In the genomic region with DNA sequence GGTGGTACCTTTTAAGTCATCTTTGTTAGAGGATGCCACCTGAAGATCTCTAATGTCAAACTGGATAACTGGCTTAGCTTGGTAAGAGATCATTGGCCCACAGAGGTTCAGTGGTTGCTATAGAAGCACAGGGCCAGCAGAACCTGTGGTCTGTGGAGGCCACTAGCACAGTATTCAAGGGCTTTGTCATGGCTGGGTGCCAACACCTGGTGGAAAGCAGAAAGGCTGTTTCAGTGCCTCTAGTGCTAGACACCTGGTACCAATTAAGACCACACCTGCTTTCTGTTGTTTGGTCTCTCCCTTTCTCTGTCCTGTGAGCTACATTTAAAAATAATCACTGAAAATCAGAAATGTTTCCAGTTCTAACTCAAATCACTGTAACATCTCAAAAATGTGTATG, we compare ENCODE assay signal across 8 cellular contexts. TPM values are rescaled to one million over a fixed set of nuclear protein-coding genes. Genes with fewer than 3 reads are reported as not detected.
A peak's percentile ranks its signal among the peaks of the same experiment; 100 is the strongest.
DNase-seq lines count a peak whose midpoint lies in the region; ATAC-seq, FAIRE-seq and TF ChIP-seq lines count a peak whose summit lies in the region.

No MANE protein-coding gene starts in this region.

- H2AFZ ChIP-seq in K562 (ENCODE audit: low read depth, low read length) (no peak overlapping the region), GM23248 (no peak overlapping the region)

- H4K20me1 ChIP-seq in K562 (replicated peaks; ENCODE audit: control insufficient read depth, insufficient read depth, low read length) (0 out of 2 replicates have a peak, but pooled peaks cover 2% of the 10 kb centered on the region), GM23248 (ENCODE audit: insufficient read depth) (no peaks in the 10 kb centered on the region; the same call in 1 of the 2 replicates)

- H3K4me3 ChIP-seq in HFF-Myc (replicated peaks; ENCODE audit: low read depth, low read length): no peak overlapping the region
- no peak overlapping the region for H3K4me3 ChIP-seq in K562
- H3K4me3 ChIP-seq in GM23248: no peak overlapping the region

- no peak for FAIRE-seq in K562 (lab: Jason Lieb, UNC)

- H3K27me3 ChIP-seq in K562 (ENCODE audit: control insufficient read depth in 2 of 2, insufficient read depth in 2 of 2, low read length in 2 of 2) (no peaks in the 10 kb centered on the region), GM23248 (replicated peaks; ENCODE audit: insufficient read depth) (no peaks in the 10 kb centered on the region)

- H3K9me3 ChIP-seq in K562 (replicated peaks; ENCODE audit: control insufficient read depth, insufficient read depth, low read depth, low read length) (no peaks in the 10 kb centered on the region), GM23248 (ENCODE audit: low read depth) (no peaks in the 10 kb centered on the region)

- POLR2A ChIA-PET in K562 (lab: Yijun Ruan, JAX): interaction anchor here (1.0 kb wide), 1 partner anchor 10 kb away, joined by 4 read pairs; the partner anchor contains the start of gene PCGF5

- H3F3A ChIP-seq in GM23248 (ENCODE audit: insufficient read depth): no peaks in the 10 kb centered on the region

- no TSS peak for BruUV-seq in K562 (replicated peaks; lab: Mats Ljungman, UMichigan)

- ATAC-seq in GM18861 (IDR thresholded peaks at IDR 0.05; ENCODE audit: unreplicated experiment) (peak; percentile 83), K562 (no peak)

- DNase-seq in HFF-Myc (ENCODE audit: extremely low read depth, low read depth): peak; percentile 30
- peak; percentile 92 for DNase-seq in NCI-H1092 treated with DMSO at 0.1 percent for 48 hours (lab: John Stamatoyannopoulos, UW)
- DNase-seq in K562 (ENCODE audit: extremely low read depth in 1 of 4, low spot score in 3 of 4): no peak
- DNase-seq in T1000 (lab: John Stamatoyannopoulos, UW): no peak
- no peak for DNase-seq in NCI-H446 treated with DMSO at 0.1 percent for 48 hours (lab: John Stamatoyannopoulos, UW)
- no peak for DNase-seq in SKM-1 treated with dmso at 0.1 percent for 144 hours (lab: John Stamatoyannopoulos, UW; ENCODE audit: unreplicated experiment)
- no peak for DNase-seq in GM23248

- H3K4me1 ChIP-seq in K562 (replicated peaks in 1 of 2; ENCODE audit: control insufficient read depth in 2 of 2, insufficient read depth in 2 of 2, low read length in 2 of 2): peaks cover 0 to 6% of the 10 kb centered on the region in 2 experiments; a peak in 2 of 5 replicates
- H3K4me1 ChIP-seq in GM23248 (ENCODE audit: insufficient read depth): no peaks in the 10 kb centered on the region

- TF ChIP-seq EP300 in K562 (IDR thresholded peaks at IDR 0.05; ENCODE audit: low read length): no peak

- TF ChIP-seq CTCF in HFF-Myc (IDR thresholded peaks at IDR 0.05; ENCODE audit: low read depth, low read length, missing control alignments): no peak
- no peak for TF ChIP-seq CTCF in K562 (IDR thresholded peaks at IDR 0.05 in 2 of 3, conservative IDR thresholded peaks at IDR 0.05 in 1 of 3; ENCODE audit: insufficient read depth in 2 of 3, low read depth in 1 of 3, low read length in 3 of 3)

- H3K36me3 ChIP-seq in K562 (ENCODE audit: control insufficient read depth, insufficient read depth, low read length): no peaks in the 10 kb centered on the region
- no peaks in the 10 kb centered on the region for H3K36me3 ChIP-seq in GM23248 (ENCODE audit: low read depth)

- H3K9ac ChIP-seq in K562 (ENCODE audit: insufficient read depth in 1 of 2, low read depth in 2 of 2, low read length in 2 of 2) (no peak overlapping the region), GM23248 (no peak overlapping the region)

- no peak for TF ChIP-seq POLR2A in K562 (conservative IDR thresholded peaks at IDR 0.05)

- no peaks in the 10 kb centered on the region for H3K9me2 ChIP-seq in GM23248 (ENCODE audit: insufficient read depth)

- H3K9me1 ChIP-seq in K562 (ENCODE audit: control insufficient read depth, insufficient read depth, low read length): no peaks in the 10 kb centered on the region

- CTCF ChIA-PET in K562 (lab: Yijun Ruan, JAX; ENCODE audit: low intra/inter-chr PET ratio): no interaction called here

- in situ Hi-C loops in K562 (cut with MboI): no loop called here
- in situ Hi-C loops in GM23248 (cut with MboI): no loop called here

- intact Hi-C loops in K562 (cut with micrococcal nuclease): loop anchor here (5.0 kb wide), 1 partner anchor 37 kb away; no protein-coding TSS in a partner anchor

- no peak overlapping the region for H3K27ac ChIP-seq in K562 (ENCODE audit: extremely low read depth, low read depth, low read length)
- no peak overlapping the region for H3K27ac ChIP-seq in GM23248

- peaks cover 19% of the 10 kb centered on the region for H3K79me2 ChIP-seq in K562 (ENCODE audit: control insufficient read depth, insufficient read depth, low read length)
- peaks cover 67% of the 10 kb centered on the region for H3K79me2 ChIP-seq in GM23248 (ENCODE audit: insufficient read depth)

- TF ChIP-seq RAD21 in K562 (CRISPR knock-in tag; conservative IDR thresholded peaks at IDR 0.05 in 1 of 2, IDR thresholded peaks at IDR 0.05 in 1 of 2): no peak

- no peak overlapping the region for H3K4me2 ChIP-seq in K562 (ENCODE audit: insufficient read depth, low read length)
- no peak overlapping the region for H3K4me2 ChIP-seq in GM23248 (ENCODE audit: unreplicated experiment)

TF ChIP-seq in K562, 482 proteins besides CTCF, POLR2A, EP300 and RAD21:
- peak; percentile 43; the same call in 1 of the 2 replicates for TF ChIP-seq NFIC (IDR thresholded peaks at IDR 0.05)
- TF ChIP-seq SAFB2 (IDR thresholded peaks at IDR 0.05; ENCODE audit: borderline replicate concordance, low read depth, low read length, severe bottlenecking): no peak
- no peak for TF ChIP-seq TFAP4 (CRISPR knock-in tag; IDR thresholded peaks at IDR 0.05; ENCODE audit: borderline replicate concordance)
- no peak for TF ChIP-seq RBM17 (IDR thresholded peaks at IDR 0.05; ENCODE audit: borderline replicate concordance, low read depth, low read length)
- TF ChIP-seq CBX8 (IDR thresholded peaks at IDR 0.05; ENCODE audit: borderline replicate concordance, extremely low read depth, low read depth, low read length, poor library complexity, severe bottlenecking): no peak
- no peak for TF ChIP-seq PREB (CRISPR knock-in tag; IDR thresholded peaks at IDR 0.05)
- TF ChIP-seq PCBP1 (IDR thresholded peaks at IDR 0.05; ENCODE audit: low read depth, low read length, poor library complexity, severe bottlenecking): no peak
TF ChIP-seq in K562: peak in this region for 1.

RNA-seq across cellular contexts. Expression of gene PCGF5, which starts 10.0 kb away (rescaled TPM):
- total RNA-seq in K562 (2011; cell fraction: chromatin; rRNA removed; ENCODE audit: low replicate concordance): 8.4 and 24.4 TPM in 2 replicates
- total RNA-seq in K562 (2011; cell fraction: nucleolus; rRNA removed): 5.3 and 6.6 TPM in 2 replicates
- total RNA-seq in K562 (2011; cell fraction: nucleoplasm; rRNA removed): 19.5 and 45.4 TPM in 2 replicates
- total RNA-seq in K562 (2014; rRNA removed) (10.9 and 19.9 TPM in 2 replicates), K562 (2014; rRNA removed; fragmentation: Illumina TruSeq; extraction: Trizol) (27.0 and 30.1 TPM in 2 replicates), K562 (2015; rRNA removed; fragmentation: Illumina TruSeq; extraction: Trizol) (22.7 and 26.4 TPM in 2 replicates), K562 (2021) (20.3 and 20.8 TPM in 2 replicates)
- polyA plus RNA-seq in K562 (2011; rRNA removed) (30.2 and 35.5 TPM in 2 replicates), K562 (2014; fragmentation: Illumina TruSeq; extraction: Trizol) (32.9 and 40.0 TPM in 2 replicates), K562 (2014; fragmentation: Nextera tagmentation; extraction: Ambion mirVana) (10 to 100 TPM; 11.7 TPM), K562 (2014; rRNA removed) (18.3 and 26.5 TPM in 2 replicates), GM23248 (2016; fragmentation: Nextera tagmentation; extraction: Ambion mirVana) (23.5 and 26.7 TPM in 2 replicates)
- polyA plus RNA-seq in K562 (2011; cell fraction: cytosol; rRNA removed): 17.8 and 34.1 TPM in 2 replicates
- 12.1 and 18.7 TPM in 2 replicates for polyA plus RNA-seq in K562 (2011; cell fraction: nucleus; rRNA removed)
- polyA plus RNA-seq in K562 (2012): 19.1 and 24.3 TPM in 2 replicates
- 41.2 and 46.4 TPM in 2 replicates for polyA minus RNA-seq in K562 (2011; rRNA and poly(A)+ RNA removed)
- 11.7 and 15.4 TPM in 2 replicates for polyA minus RNA-seq in K562 (2011; cell fraction: cytosol; rRNA and poly(A)+ RNA removed)
- polyA minus RNA-seq in K562 (2011; cell fraction: nucleus; rRNA and poly(A)+ RNA removed): 19.0 and 33.8 TPM in 2 replicates
- total RNA-seq in GM23248 (2014; rRNA removed; shearing (Covaris generic)): 33.9 and 39.8 TPM in 2 replicates

Comparison
In these comparisons a context has a peak if more than half of its experiments do, and no peak if none do; other contexts are left out.
1. DNase-seq: peak in HFF-Myc (single experiment) and NCI-H1092 treated with DMSO at 0.1 percent for 48 hours (single experiment); none in K562 (0 of 4), T1000 (single experiment), NCI-H446 treated with DMSO at 0.1 percent for 48 hours (single experiment), SKM-1 treated with dmso at 0.1 percent for 144 hours (single experiment) and GM23248 (single experiment).